Comparison of ENCODE assay signal across 17 cellular contexts in the genomic region with DNA sequence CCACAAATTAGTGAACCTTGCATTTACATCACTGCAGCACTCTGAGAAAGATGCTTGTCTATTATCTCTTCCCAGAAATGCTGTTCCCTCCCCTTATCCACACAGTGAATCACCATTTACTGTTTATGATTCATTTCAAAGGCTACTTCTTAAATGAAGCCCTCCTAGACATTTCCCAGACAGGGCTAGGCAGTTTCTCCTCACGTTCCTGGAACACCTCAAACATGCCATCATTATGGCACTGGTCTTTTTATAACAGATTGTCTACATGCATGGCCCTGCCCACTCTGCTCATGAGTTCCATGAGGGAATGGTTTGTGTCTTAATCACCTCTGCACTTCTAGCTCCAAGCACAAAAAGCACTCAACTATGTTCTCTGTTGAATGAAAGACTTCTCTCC. TPM values are rescaled to one million over a fixed set of nuclear protein-coding genes. Genes with fewer than 3 reads are reported as not detected.
A peak's percentile ranks its signal among the peaks of the same experiment; 100 is the strongest.
DNase-seq lines count a peak whose midpoint lies in the region; ATAC-seq, FAIRE-seq and TF ChIP-seq lines count a peak whose summit lies in the region.
"Had no signal": no experiment of that assay in that cellular context is flagged by ENCODE, and none has a peak within 500 bp of the region (broad histone marks: within the 10 kb centered on the region; RNA-seq: fewer than 3 reads in every experiment).

No MANE protein-coding gene starts in this region.

- H3K27me3 Mint-ChIP-seq in WTC11 (ENCODE audit: low read depth): no peaks in the 10 kb centered on the region
- H3K27me3 Mint-ChIP-seq: activated naive CD8-positive, alpha-beta T cell; effector memory CD8-positive, alpha-beta T cell; stimulated activated memory B cell treated with anti-CD40 and anti-IgM and Interleukin-4, amounts not matched to agents 10 μg/mL and 1 μg/mL and 100 μg/mL, for 72 hours had no signal

- no peaks in the 10 kb centered on the region for H3K36me3 Mint-ChIP-seq in WTC11

- ATAC-seq in omental fat pad (ENCODE audit: low FRiP score) (peak; percentile 80), WTC11 (no peak)
- ATAC-seq: effector memory CD8-positive, alpha-beta T cell; stimulated activated memory B cell treated with anti-CD40 and anti-IgM and Interleukin-4, amounts not matched to agents 10 μg/mL and 1 μg/mL and 100 μg/mL, for 72 hours had no signal

- CTCF ChIA-PET in WTC11 (lab: Charles Lee): no interaction called here
- CTCF ChIA-PET in HEK293T (lab: Yijun Ruan, JAX): no interaction called here

- no peaks in the 10 kb centered on the region for H3K4me1 Mint-ChIP-seq in WTC11
- H3K4me1 Mint-ChIP-seq: neural crest cell; stimulated activated memory B cell treated with anti-CD40 and anti-IgM and Interleukin-4, amounts not matched to agents 10 μg/mL and 1 μg/mL and 100 μg/mL, for 72 hours had no signal

- H3K4me3 ChIP-seq in fibroblast of mammary gland (ENCODE audit: control insufficient read depth, low read depth, low read length): no peak overlapping the region

- no peak overlapping the region for H3K4me3 Mint-ChIP-seq in WTC11
- H3K4me3 Mint-ChIP-seq: activated naive CD8-positive, alpha-beta T cell; effector memory CD8-positive, alpha-beta T cell; neural crest cell; stimulated activated memory B cell treated with anti-CD40 and anti-IgM and Interleukin-4, amounts not matched to agents 10 μg/mL and 1 μg/mL and 100 μg/mL, for 72 hours had no signal

- DNase-seq in NCI-H526 (lab: John Stamatoyannopoulos, UW) (peak; percentile 62 to 69), NCI-H526 treated with DMSO at 0.1 percent for 48 hours (lab: John Stamatoyannopoulos, UW) (no peak), RCC 7860 (ENCODE audit: low spot score) (peak; percentile 69), fibroblast of mammary gland (ENCODE audit: low read depth) (peak; percentile 83), omental fat pad (ENCODE audit: low spot score) (no peak), WTC11 (ENCODE audit: low spot score) (no peak), HEK293T (ENCODE audit: extremely low spot score) (no peak)
- no peak for DNase-seq in stimulated activated CD4-positive, alpha-beta T cell treated with anti-CD3 and anti-CD28 coated beads, Interleukin-2, amount 100 ng/mL, for 24 hours
- DNase-seq: activated CD4-positive, alpha-beta T cell treated with anti-CD3 and anti-CD28 coated beads, Interleukin-2, amount 50 U/mL, for 4 hours; DMS79; effector memory CD8-positive, alpha-beta T cell; NCI-H1105 treated with DMSO at 0.1 percent for 48 hours; NCI-H774 had no signal

- POLR2A ChIA-PET in WTC11 (lab: Charles Lee) (no interaction called here), HEK293T (lab: Yijun Ruan, JAX) (no interaction called here)

- no peak overlapping the region for H3K27ac Mint-ChIP-seq in WTC11
- H3K27ac Mint-ChIP-seq: activated naive CD8-positive, alpha-beta T cell; stimulated activated memory B cell treated with anti-CD40 and anti-IgM and Interleukin-4, amounts not matched to agents 10 μg/mL and 1 μg/mL and 100 μg/mL, for 72 hours had no signal

- FAIRE-seq in RCC 7860 (lab: Jason Lieb, UNC): peak; percentile 35
- FAIRE-seq: GM18507 had no signal

- TF ChIP-seq CTCF in fibroblast of mammary gland (conservative IDR thresholded peaks at IDR 0.05; ENCODE audit: control insufficient read depth, insufficient read depth, low read depth, low read length) (no peak), omental fat pad (IDR thresholded peaks at IDR 0.05) (no peak), WTC11 (IDR thresholded peaks at IDR 0.05) (no peak)

- H3K9me3 Mint-ChIP-seq in WTC11: no peaks in the 10 kb centered on the region
- H3K9me3 Mint-ChIP-seq: effector memory CD8-positive, alpha-beta T cell; neural crest cell; stimulated activated memory B cell treated with anti-CD40 and anti-IgM and Interleukin-4, amounts not matched to agents 10 μg/mL and 1 μg/mL and 100 μg/mL, for 72 hours had no signal

TF ChIP-seq in WTC11, 78 proteins besides CTCF, POLR2A, EP300 and RAD21:
- TF ChIP-seq TCF7 (CRISPR knock-in tag; IDR thresholded peaks at IDR 0.05; ENCODE audit: low read depth) (no peak), GABPB1 (CRISPR knock-in tag; IDR thresholded peaks at IDR 0.05) (no peak), ZNF671 (CRISPR knock-in tag; IDR thresholded peaks at IDR 0.05) (no peak), GTF2I (CRISPR knock-in tag; conservative IDR thresholded peaks at IDR 0.05) (no peak), SP1 (CRISPR knock-in tag; conservative IDR thresholded peaks at IDR 0.05) (no peak), ESRRA (CRISPR knock-in tag; IDR thresholded peaks at IDR 0.05; ENCODE audit: borderline replicate concordance) (no peak)
- TF ChIP-seq, protein P1, sequence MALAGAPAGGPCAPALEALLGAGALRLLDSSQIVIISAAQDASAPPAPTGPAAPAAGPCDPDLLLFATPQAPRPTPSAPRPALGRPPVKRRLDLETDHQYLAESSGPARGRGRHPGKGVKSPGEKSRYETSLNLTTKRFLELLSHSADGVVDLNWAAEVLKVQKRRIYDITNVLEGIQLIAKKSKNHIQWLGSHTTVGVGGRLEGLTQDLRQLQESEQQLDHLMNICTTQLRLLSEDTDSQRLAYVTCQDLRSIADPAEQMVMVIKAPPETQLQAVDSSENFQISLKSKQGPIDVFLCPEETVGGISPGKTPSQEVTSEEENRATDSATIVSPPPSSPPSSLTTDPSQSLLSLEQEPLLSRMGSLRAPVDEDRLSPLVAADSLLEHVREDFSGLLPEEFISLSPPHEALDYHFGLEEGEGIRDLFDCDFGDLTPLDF (CRISPR knock-in tag; IDR thresholded peaks at IDR 0.05): no peak
- TF ChIP-seq, protein P2, sequence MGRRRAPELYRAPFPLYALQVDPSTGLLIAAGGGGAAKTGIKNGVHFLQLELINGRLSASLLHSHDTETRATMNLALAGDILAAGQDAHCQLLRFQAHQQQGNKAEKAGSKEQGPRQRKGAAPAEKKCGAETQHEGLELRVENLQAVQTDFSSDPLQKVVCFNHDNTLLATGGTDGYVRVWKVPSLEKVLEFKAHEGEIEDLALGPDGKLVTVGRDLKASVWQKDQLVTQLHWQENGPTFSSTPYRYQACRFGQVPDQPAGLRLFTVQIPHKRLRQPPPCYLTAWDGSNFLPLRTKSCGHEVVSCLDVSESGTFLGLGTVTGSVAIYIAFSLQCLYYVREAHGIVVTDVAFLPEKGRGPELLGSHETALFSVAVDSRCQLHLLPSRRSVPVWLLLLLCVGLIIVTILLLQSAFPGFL (CRISPR knock-in tag; IDR thresholded peaks at IDR 0.05; ENCODE audit: borderline replicate concordance): no peak
- TF ChIP-seq, protein P3, sequence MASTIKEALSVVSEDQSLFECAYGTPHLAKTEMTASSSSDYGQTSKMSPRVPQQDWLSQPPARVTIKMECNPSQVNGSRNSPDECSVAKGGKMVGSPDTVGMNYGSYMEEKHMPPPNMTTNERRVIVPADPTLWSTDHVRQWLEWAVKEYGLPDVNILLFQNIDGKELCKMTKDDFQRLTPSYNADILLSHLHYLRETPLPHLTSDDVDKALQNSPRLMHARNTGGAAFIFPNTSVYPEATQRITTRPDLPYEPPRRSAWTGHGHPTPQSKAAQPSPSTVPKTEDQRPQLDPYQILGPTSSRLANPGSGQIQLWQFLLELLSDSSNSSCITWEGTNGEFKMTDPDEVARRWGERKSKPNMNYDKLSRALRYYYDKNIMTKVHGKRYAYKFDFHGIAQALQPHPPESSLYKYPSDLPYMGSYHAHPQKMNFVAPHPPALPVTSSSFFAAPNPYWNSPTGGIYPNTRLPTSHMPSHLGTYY (CRISPR knock-in tag; IDR thresholded peaks at IDR 0.05): no peak

TF ChIP-seq in HEK293T, 16 proteins besides CTCF, POLR2A, EP300 and RAD21:
- TF ChIP-seq SP1 (IDR thresholded peaks at IDR 0.05) (no peak), HDGF (IDR thresholded peaks at IDR 0.05; ENCODE audit: borderline replicate concordance) (no peak), ELF4 (IDR thresholded peaks at IDR 0.05) (no peak), SUZ12 (IDR thresholded peaks at IDR 0.05) (no peak), TARDBP (IDR thresholded peaks at IDR 0.05) (no peak), CTBP1 (IDR thresholded peaks at IDR 0.05; ENCODE audit: borderline replicate concordance) (no peak)

RNA-seq across cellular contexts. Expression of a gene that starts 32.2 kb away (rescaled TPM):
- total RNA-seq in omental fat pad: 10 to 100 TPM; 32.6 to 47.3 (median 46.2) TPM
- 22.4 to 23.5 TPM (median 23.1 TPM) in 3 replicates for total RNA-seq in WTC11 (2021)

RNA-seq across cellular contexts. Expression of a gene that starts 39.9 kb away (rescaled TPM):
- total RNA-seq in omental fat pad (10 to 100 TPM; 11.4 to 20.5 (median 15.3) TPM), WTC11 (2021) (9.5 to 10.6 TPM (median 10.4 TPM) in 3 replicates)

Comparison
In these comparisons a context has a peak if more than half of its experiments do, and no peak if none do; other contexts are left out.
1. DNase-seq: peak in NCI-H526 (2 of 2), RCC 7860 (single experiment) and fibroblast of mammary gland (single experiment); none in NCI-H526 treated with DMSO at 0.1 percent for 48 hours (single experiment), omental fat pad (single experiment), WTC11 (single experiment), HEK293T (single experiment) and stimulated activated CD4-positive, alpha-beta T cell treated with anti-CD3 and anti-CD28 coated beads, Interleukin-2, amount 100 ng/mL, for 24 hours (0 of 2).